In the genomic region with DNA sequence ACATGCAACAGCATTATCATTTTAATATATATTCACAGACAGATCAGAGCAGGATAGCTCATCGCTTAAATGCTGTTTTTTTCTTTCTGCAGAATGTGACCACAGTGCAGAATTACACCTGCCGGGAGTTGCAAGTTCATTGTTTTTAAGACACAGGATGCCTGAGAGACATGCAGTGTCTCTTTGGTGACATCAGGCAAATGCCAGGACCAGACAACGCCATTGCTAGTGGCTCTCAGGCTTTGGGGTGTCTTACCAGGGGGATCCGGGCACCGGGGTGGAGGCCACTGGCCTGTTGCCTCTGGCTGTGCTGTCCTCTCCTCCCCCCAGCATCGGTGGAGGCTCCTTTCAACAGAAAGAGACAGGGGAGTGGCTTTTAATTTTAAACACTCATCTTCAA, we compare ENCODE assay signal across 16 cellular contexts.
"Had no signal": no experiment of that assay in that cellular context is flagged by ENCODE, and none has a peak within 500 bp of the region (broad histone marks: within the 10 kb centered on the region; RNA-seq: fewer than 3 reads in every experiment).

No MANE protein-coding gene starts in this region.

- H3K27ac ChIP-seq: esophagus squamous epithelium, gastroesophageal sphincter, neutrophil, right atrium auricular region had no signal

- H3K36me3 ChIP-seq: esophagus squamous epithelium, gastroesophageal sphincter, neutrophil, right atrium auricular region had no signal

- H3K9me3 Mint-ChIP-seq: nephron progenitor cell had no signal

- DNase-seq: dermis blood vessel endothelial cell; esophagus squamous epithelium; foreskin fibroblast; glutamatergic neuron; kidney; left ventricle myocardium superior; mesenchymal stem cell; midbrain; nephron progenitor cell; small intestine; stimulated activated CD4-positive, alpha-beta T cell treated with anti-CD3 and anti-CD28 coated beads, Interleukin-12 subunit alpha, Interleukin-12 subunit beta, amount 100 ng/mL, for 4 hours had no signal

- H3K4me1 ChIP-seq: gastroesophageal sphincter, right atrium auricular region had no signal

- H3K4me3 ChIP-seq: esophagus squamous epithelium, gastroesophageal sphincter, lung, right atrium auricular region had no signal

- H3K27ac Mint-ChIP-seq: nephron progenitor cell had no signal

- H3K9me3 ChIP-seq: esophagus squamous epithelium, gastroesophageal sphincter, neutrophil, right atrium auricular region had no signal

- H3K27me3 ChIP-seq: neutrophil, right atrium auricular region had no signal

- ATAC-seq: left colon, left ventricle myocardium superior had no signal

- H3K4me3 Mint-ChIP-seq: nephron progenitor cell had no signal
